In the genomic region with DNA sequence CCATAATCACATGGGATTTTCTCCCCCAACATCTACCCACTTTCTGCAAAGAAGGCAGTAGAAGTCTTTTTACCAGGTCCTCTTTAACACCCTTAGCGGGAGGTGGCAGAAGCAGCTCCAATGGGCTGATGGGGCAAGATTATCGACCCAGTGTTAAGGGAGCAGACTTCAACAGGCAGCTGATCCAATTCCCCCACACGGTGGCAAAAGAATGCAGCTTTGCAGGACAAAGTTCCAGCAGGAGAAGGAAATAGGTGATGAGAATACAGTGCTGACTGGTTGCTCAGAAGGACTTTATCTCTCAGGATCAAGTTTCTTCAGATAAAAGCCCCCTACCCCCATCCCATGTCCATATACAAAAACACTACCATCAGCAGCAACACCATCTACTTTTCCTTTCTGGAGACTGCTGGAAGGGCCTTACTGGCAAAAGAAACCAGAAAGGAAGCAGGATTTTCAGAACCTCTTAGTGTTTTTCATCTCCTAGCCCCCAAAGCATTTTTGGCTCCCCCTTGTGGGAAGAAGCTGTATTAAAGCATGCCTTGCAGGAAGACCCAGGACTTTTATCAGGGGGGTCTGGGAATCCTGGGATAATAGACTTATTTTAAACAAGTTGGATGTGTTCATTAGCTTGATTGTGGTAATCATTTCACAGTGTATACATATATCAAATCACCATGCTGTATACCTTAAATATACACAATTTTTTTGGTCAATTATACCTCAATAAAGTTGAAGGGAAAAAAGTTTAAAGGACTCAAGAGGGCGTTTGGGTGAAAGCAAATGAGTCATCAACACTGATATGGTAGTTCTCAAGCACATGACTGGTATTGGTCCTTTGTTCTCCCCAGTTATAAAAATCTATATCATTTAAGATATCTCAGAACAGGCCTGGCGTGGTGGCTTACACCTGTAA, we compare ENCODE assay signal across 8 cellular contexts.
DNase-seq lines count a peak whose midpoint lies in the region; ATAC-seq, FAIRE-seq and TF ChIP-seq lines count a peak whose summit lies in the region.

No MANE protein-coding gene starts in this region.

- no peaks in the 10 kb centered on the region; the same call in 1 of the 2 replicates for H3K27me3 Mint-ChIP-seq in HFFc6 (ENCODE audit: insufficient read depth)

- ATAC-seq in psoas muscle (no peak), GM19324 (IDR thresholded peaks at IDR 0.05; ENCODE audit: low FRiP score, unreplicated experiment) (no peak)

- intact Hi-C loops in psoas muscle (cut with DNase I) = no loop called here

- no peaks in the 10 kb centered on the region for H3K9me3 ChIP-seq in psoas muscle

- H3K9me3 Mint-ChIP-seq in HFFc6 = no peaks in the 10 kb centered on the region

- H3K36me3 Mint-ChIP-seq in HFFc6 (ENCODE audit: low read depth) = no peaks in the 10 kb centered on the region

- peak; percentile 0 for DNase-seq in NCI-H146 (lab: John Stamatoyannopoulos, UW)
- DNase-seq in NCI-H146 treated with DMSO at 0.1 percent for 48 hours (lab: John Stamatoyannopoulos, UW; ENCODE audit: unreplicated experiment) = no peak
- no peak for DNase-seq in HFFc6
- DNase-seq in fibroblast of mammary gland (ENCODE audit: low read depth) = peak; percentile 45
- no peak for DNase-seq in psoas muscle
- no peak for DNase-seq in COR-L47 (lab: John Stamatoyannopoulos, UW)

- peaks cover 0 to 5% (median 0%) of the 10 kb centered on the region in 3 donors for H3K27me3 ChIP-seq in psoas muscle (ENCODE audit: insufficient read depth in 3 of 3, low read length in 2 of 3)

- 62 to 68% (median 67%) methylated on average over 5 of the region's 5 CpGs for WGBS in psoas muscle, 3 donors

- no peaks in the 10 kb centered on the region for H3K36me3 ChIP-seq in psoas muscle (ENCODE audit: insufficient read depth in 1 of 2, low read depth in 1 of 2)

- H3K4me3 ChIP-seq in fibroblast of mammary gland (ENCODE audit: control insufficient read depth, low read depth, low read length) = no peak overlapping the region
- H3K4me3 ChIP-seq in psoas muscle = no peak overlapping the region

- no peak overlapping the region for H3K27ac Mint-ChIP-seq in HFFc6

- FAIRE-seq in TTC549 (lab: Jason Lieb, UNC) = peak; percentile 20

- H3K4me3 Mint-ChIP-seq in HFFc6 = no peak overlapping the region

- no peaks in the 10 kb centered on the region for H3K4me1 Mint-ChIP-seq in HFFc6 (ENCODE audit: low read depth)

- no peaks in the 10 kb centered on the region for H3K4me1 ChIP-seq in psoas muscle

- H3K27ac ChIP-seq in psoas muscle = no peak overlapping the region

- TF ChIP-seq CTCF in HFFc6 (IDR thresholded peaks at IDR 0.05) (peak; percentile 65), fibroblast of mammary gland (conservative IDR thresholded peaks at IDR 0.05; ENCODE audit: control insufficient read depth, insufficient read depth, low read depth, low read length) (peak; percentile 72), psoas muscle (IDR thresholded peaks at IDR 0.05) (peak; percentile 49)

Comparison
In these comparisons a context has a peak if more than half of its experiments do, and no peak if none do; other contexts are left out.
1. DNase-seq: peak in NCI-H146 (single experiment) and fibroblast of mammary gland (single experiment); none in NCI-H146 treated with DMSO at 0.1 percent for 48 hours (single experiment), HFFc6 (single experiment), psoas muscle (0 of 2) and COR-L47 (single experiment).
2. Peak in every context shown above with its lines, with median percentiles within 50 percentile points of each other: CTCF ChIP-seq.